Comparison of ENCODE assay signal across 15 cellular contexts in the genomic region with DNA sequence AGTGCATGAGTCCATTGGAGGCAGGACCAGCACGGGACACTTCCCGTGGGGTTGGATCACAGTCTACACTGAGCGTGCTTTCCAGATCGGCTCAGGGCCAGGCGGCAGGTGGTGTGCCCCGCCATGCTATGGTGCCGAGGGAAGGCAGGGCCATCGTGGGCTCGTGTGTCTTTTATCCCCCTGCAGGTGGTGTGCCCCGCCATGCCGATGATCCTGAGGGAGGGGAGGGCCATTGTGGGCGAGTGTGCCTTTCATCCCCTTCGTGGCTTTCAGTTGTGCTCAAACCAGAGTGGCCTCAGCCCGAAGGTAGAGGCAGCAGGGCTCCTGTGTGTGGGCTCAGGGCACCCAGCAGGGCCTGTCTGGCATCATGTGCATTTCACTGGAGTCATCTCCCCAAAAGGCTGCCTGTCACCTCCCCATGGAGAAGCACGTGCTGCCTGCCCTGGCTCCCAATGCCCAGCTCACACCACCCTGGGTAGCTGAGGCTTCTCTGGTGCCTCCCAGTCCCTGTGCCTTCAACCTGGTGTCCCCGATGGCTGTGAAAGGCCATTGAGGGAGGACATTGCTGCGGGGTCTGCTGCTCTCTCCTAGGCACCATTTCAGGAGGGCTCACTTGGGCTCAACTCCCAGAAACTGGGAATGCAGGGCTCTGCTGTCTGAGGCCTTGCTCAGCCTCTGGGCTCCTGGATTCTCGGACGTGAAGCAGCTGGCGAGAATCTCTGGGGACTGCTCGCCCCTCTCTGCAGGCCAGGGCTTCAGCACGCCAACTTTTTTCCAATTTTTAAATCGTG.
DNase-seq lines count a peak whose midpoint lies in the region; ATAC-seq and TF ChIP-seq lines count a peak whose summit lies in the region.
"Had no signal": no experiment of that assay in that cellular context is flagged by ENCODE, and none has a peak within 500 bp of the region (broad histone marks: within the 10 kb centered on the region; RNA-seq: fewer than 3 reads in every experiment).

No MANE protein-coding gene starts in this region.

- H3K27me3 ChIP-seq in lung (ENCODE audit: control insufficient read depth, insufficient read depth) (no peaks in the 10 kb centered on the region), stomach (no peaks in the 10 kb centered on the region)
- H3K27me3 ChIP-seq: BLaER1 treated with 17β-estradiol and CSF1 and Interleukin-3, amounts not matched to agents 10 nM and 100 nM had no signal

- no peaks in the 10 kb centered on the region for H3K36me3 ChIP-seq in lung (ENCODE audit: control insufficient read depth in 2 of 2, insufficient read depth in 2 of 2, low read length in 2 of 2)
- no peaks in the 10 kb centered on the region for H3K36me3 ChIP-seq in stomach
- H3K36me3 ChIP-seq: BLaER1 treated with 17β-estradiol and CSF1 and Interleukin-3, amounts not matched to agents 10 nM and 100 nM had no signal

- H3K27ac ChIP-seq in lung (ENCODE audit: low read depth in 1 of 2, low read length in 1 of 2) (peak overlapping the region; percentile 55 to 60), stomach (peak overlapping the region; percentile 33 to 84 (median 70))
- H3K27ac ChIP-seq: BLaER1 treated with 17β-estradiol and CSF1 and Interleukin-3, amounts not matched to agents 10 nM and 100 nM had no signal

- H3K9me3 ChIP-seq in lung (ENCODE audit: control insufficient read depth in 2 of 2, insufficient read depth in 1 of 2, low read length in 1 of 2) (no peaks in the 10 kb centered on the region), stomach (no peaks in the 10 kb centered on the region)
- H3K9me3 ChIP-seq: BLaER1 treated with 17β-estradiol and CSF1 and Interleukin-3, amounts not matched to agents 10 nM and 100 nM; mucosa of descending colon had no signal

- TF ChIP-seq POLR2A in stomach (IDR thresholded peaks at IDR 0.05) = no peak

- peaks cover 0 to 7% of the 10 kb centered on the region in 2 donors for H3K4me1 ChIP-seq in lung (ENCODE audit: control insufficient read depth in 2 of 2, insufficient read depth in 2 of 2, low read length in 2 of 2)
- peaks cover 0 to 40% (median 14%) of the 10 kb centered on the region in 4 donors for H3K4me1 ChIP-seq in stomach
- H3K4me1 ChIP-seq: BLaER1 treated with 17β-estradiol and CSF1 and Interleukin-3, amounts not matched to agents 10 nM and 100 nM had no signal

- H3K4me3 ChIP-seq in Jurkat, Clone E6-1 (ENCODE audit: low read length) = no peak overlapping the region
- no peak overlapping the region for H3K4me3 ChIP-seq in lung
- H3K4me3 ChIP-seq in stomach = no peak overlapping the region
- H3K4me3 ChIP-seq: BLaER1 treated with 17β-estradiol and CSF1 and Interleukin-3, amounts not matched to agents 10 nM and 100 nM; mucosa of descending colon had no signal

- no peak for TF ChIP-seq CTCF in lung (IDR thresholded peaks at IDR 0.05; ENCODE audit: control extremely low read depth, extremely low read depth)
- TF ChIP-seq CTCF in stomach (IDR thresholded peaks at IDR 0.05) = no peak

- 85 to 89% methylated on average over 22 to 23 of the region's 23 CpGs for WGBS in lung, 2 donors
- WGBS in stomach, 5 donors = 82 to 89% (median 84%) methylated on average over 20 to 23 of the region's 23 CpGs

- intact Hi-C loops in stomach (cut with DNase I; ENCODE audit: low total_unique reads) = no loop called here

- no peak for TF ChIP-seq EP300 in stomach (IDR thresholded peaks at IDR 0.05)

- DNase-seq in Jurkat, Clone E6-1 (ENCODE audit: low read depth, low spot score) = peak; percentile 2
- DNase-seq in ecto neural progenitor cell (ENCODE audit: low spot score) = peak; percentile 36
- DNase-seq in lung (ENCODE audit: low spot score) = no peak
- DNase-seq in stomach = no peak
- DNase-seq in NCI-H2029 treated with DMSO at 0.1 percent for 48 hours (lab: John Stamatoyannopoulos, UW) = no peak
- DNase-seq: amniotic stem cell; effector memory CD8-positive, alpha-beta T cell; NCI-H2171; PC-3; T-helper 9 cell had no signal

- no peak for ATAC-seq in lung (ENCODE audit: insufficient read depth, low FRiP score)
- ATAC-seq in GM21526 (IDR thresholded peaks at IDR 0.05; ENCODE audit: low FRiP score, unreplicated experiment) = no peak
- no peak for ATAC-seq in GM21515 (IDR thresholded peaks at IDR 0.05; ENCODE audit: unreplicated experiment)
- no peak for ATAC-seq in GM21360 (IDR thresholded peaks at IDR 0.05; ENCODE audit: unreplicated experiment)
- ATAC-seq: effector memory CD8-positive, alpha-beta T cell; PC-3 had no signal

Comparison
In these comparisons a context has a peak if more than half of its experiments do, and no peak if none do; other contexts are left out.
1. DNase-seq: peak in Jurkat, Clone E6-1 (single experiment) and ecto neural progenitor cell (single experiment); none in lung (single experiment), stomach (single experiment) and NCI-H2029 treated with DMSO at 0.1 percent for 48 hours (single experiment).